26 cellular contexts compared by ENCODE assay signal in genomic region chr1:95097426-95097825, GRCh38. TPM values are rescaled to one million over a fixed set of nuclear protein-coding genes. Genes with fewer than 3 reads are reported as not detected.
"Had no signal": no experiment of that assay in that cellular context is flagged by ENCODE, and none has a peak within 500 bp of the region (broad histone marks: within the 10 kb centered on the region; RNA-seq: fewer than 3 reads in every experiment).

No MANE protein-coding gene starts in this region.

- H3K27ac ChIP-seq: lower lobe of right lung, pancreas, prostate gland, sigmoid colon, suprapubic skin, thoracic aorta, tibial artery, uterus had no signal

- H3K27me3 ChIP-seq: left lung, pancreas, sigmoid colon, suprapubic skin, tibial artery, uterus had no signal

- H3K9me3 ChIP-seq: left lung, lower lobe of right lung, pancreas, prostate gland, sigmoid colon, spleen, suprapubic skin, thoracic aorta, tibial artery, uterus had no signal

- H3K4me3 ChIP-seq: left lung, lower lobe of right lung, pancreas, prostate gland, sigmoid colon, spleen, suprapubic skin, thoracic aorta, tibial artery, uterus had no signal

- H3K4me1 ChIP-seq: lower lobe of right lung, pancreas, prostate gland, sigmoid colon, suprapubic skin, tibial artery, uterus had no signal

- FAIRE-seq: keratinocyte, pancreas, small intestine had no signal

- H3K36me3 ChIP-seq: left lung, lower lobe of right lung, pancreas, prostate gland, sigmoid colon, spleen, suprapubic skin, thoracic aorta, tibial artery, uterus had no signal

- DNase-seq: hippocampal formation; kidney glomerular epithelial cell; left cardiac atrium; left lung; lower lobe of right lung; mammary epithelial cell; mesendoderm; naive thymus-derived CD4-positive, alpha-beta T cell; nucleus accumbens; pancreas; posterior cingulate gyrus; retina; right cardiac atrium; sigmoid colon; small intestine; spleen; stimulated activated CD4-positive, alpha-beta T cell treated with anti-CD3 and anti-CD28 coated beads, Interleukin-4, amount 100 ng/mL, for 24 hours; stimulated activated naive CD4-positive, alpha-beta T cell; tibial artery; uterus had no signal

- ATAC-seq: left cardiac atrium; left lung; naive thymus-derived CD4-positive, alpha-beta T cell; natural killer cell treated with Interleukin-12 subunit alpha and Interleukin-12 subunit beta and Interleukin-15 and Interleukin-18, amount 100 ng/mL, for 72 hours; pancreas; right cardiac atrium; stimulated activated effector memory CD8-positive, alpha-beta T cell treated with anti-CD3 and anti-CD28 coated beads, Interleukin-12 subunit alpha, Interleukin-12 subunit beta, amount 100 ng/mL, for 72 hours had no signal

RNA-seq across cellular contexts. Expression of gene TLCD4, which starts 19.7 kb away (rescaled TPM):
- total RNA-seq: naive thymus-derived CD4-positive, alpha-beta T cell; natural killer cell treated with Interleukin-12 subunit alpha and Interleukin-12 subunit beta and Interleukin-15 and Interleukin-18, amount 100 ng/mL, for 72 hours had no signal
- polyA plus RNA-seq: naive thymus-derived CD4-positive, alpha-beta T cell had no signal
